Comparison of ENCODE assay signal across 28 cellular contexts in the genomic region with DNA sequence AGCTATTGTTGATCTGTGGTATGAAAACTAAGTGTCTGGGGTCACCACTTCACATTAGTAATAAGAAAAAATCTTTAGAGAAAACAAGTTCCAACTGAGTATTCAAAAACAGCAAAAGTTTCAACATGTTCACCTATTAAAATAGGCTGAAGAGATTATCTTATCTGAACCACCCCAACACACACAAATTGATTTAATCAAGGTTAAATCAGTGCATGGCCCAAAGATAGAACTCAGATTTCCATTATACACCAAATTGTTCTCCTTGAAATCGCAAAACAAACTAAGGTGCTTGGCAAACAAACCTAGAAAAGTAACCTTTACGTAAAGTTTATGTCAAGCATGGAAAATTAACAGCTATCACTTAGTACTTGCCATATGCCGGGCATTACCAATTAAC.
"Had no signal": no experiment of that assay in that cellular context is flagged by ENCODE, and none has a peak within 500 bp of the region (broad histone marks: within the 10 kb centered on the region; RNA-seq: fewer than 3 reads in every experiment).

No MANE protein-coding gene starts in this region.

- H3K27ac Mint-ChIP-seq: naive thymus-derived CD4-positive, alpha-beta T cell; natural killer cell treated with Interleukin-12 subunit alpha and Interleukin-12 subunit beta and Interleukin-15 and Interleukin-18, amount 100 ng/mL, for 72 hours; progenitor cell of endocrine pancreas; stimulated activated naive B cell treated with anti-CD40 and anti-IgM and Interleukin-4, amounts not matched to agents 10 μg/mL and 1 μg/mL and 100 μg/mL, for 72 hours had no signal

- H3K9me3 Mint-ChIP-seq: naive thymus-derived CD4-positive, alpha-beta T cell; natural killer cell treated with Interleukin-12 subunit alpha and Interleukin-12 subunit beta and Interleukin-15 and Interleukin-18, amount 100 ng/mL, for 72 hours; stimulated activated naive B cell treated with anti-CD40 and anti-IgM and Interleukin-4, amounts not matched to agents 10 μg/mL and 1 μg/mL and 100 μg/mL, for 72 hours had no signal

- H3K27ac ChIP-seq: left lung, ovary, right atrium auricular region, skin epidermis, stomach, testis, thyroid gland, transverse colon, upper lobe of left lung had no signal

- H3K4me3 Mint-ChIP-seq: naive thymus-derived CD4-positive, alpha-beta T cell; natural killer cell treated with Interleukin-12 subunit alpha and Interleukin-12 subunit beta and Interleukin-15 and Interleukin-18, amount 100 ng/mL, for 72 hours; stimulated activated naive B cell treated with anti-CD40 and anti-IgM and Interleukin-4, amounts not matched to agents 10 μg/mL and 1 μg/mL and 100 μg/mL, for 72 hours had no signal

- H3K4me1 Mint-ChIP-seq: stimulated activated naive B cell treated with anti-CD40 and anti-IgM and Interleukin-4, amounts not matched to agents 10 μg/mL and 1 μg/mL and 100 μg/mL, for 72 hours had no signal

- H3K27me3 ChIP-seq: left lung, ovary, right atrium auricular region, stomach, testis, thyroid gland, transverse colon, upper lobe of left lung had no signal

- DNase-seq: hippocampal formation; kidney glomerular epithelial cell; left cardiac atrium; left lung; mesendoderm; midbrain; mucosa of descending colon; naive thymus-derived CD4-positive, alpha-beta T cell; ovary; stimulated activated CD4-positive, alpha-beta T cell treated with anti-CD3 and anti-CD28 coated beads, Interleukin-12 subunit alpha, Interleukin-12 subunit beta, amount 100 ng/mL, for 4 hours; stimulated activated CD4-positive, alpha-beta T cell treated with anti-CD3 and anti-CD28 coated beads, Interleukin-15, amount 100 ng/mL, for 24 hours; stimulated activated CD4-positive, alpha-beta T cell treated with anti-CD3 and anti-CD28 coated beads, Interleukin-2, amount 100 ng/mL, for 24 hours; stimulated activated CD4-positive, alpha-beta T cell treated with anti-CD3 and anti-CD28 coated beads, Interleukin-4, amount 100 ng/mL, for 1 hour; stimulated activated naive B cell treated with anti-CD40 and anti-IgM and Interleukin-4, amounts not matched to agents 10 μg/mL and 1 μg/mL and 100 μg/mL, for 72 hours; stimulated activated naive CD8-positive, alpha-beta T cell treated with anti-CD3 and anti-CD28 coated beads, Interleukin-15, Interleukin-2, amounts not matched to agents 100 U/mL and 50 U/mL, for 24 hours; stomach; testis; thyroid gland; transverse colon had no signal

- H3K4me1 ChIP-seq: left lung, right atrium auricular region, stomach, testis, thyroid gland, transverse colon, upper lobe of left lung had no signal

- H3K4me3 ChIP-seq: left lung, lung, mucosa of descending colon, ovary, right atrium auricular region, skin epidermis, stomach, testis, thyroid gland, transverse colon, upper lobe of left lung had no signal

- H3K27me3 Mint-ChIP-seq: naive thymus-derived CD4-positive, alpha-beta T cell; natural killer cell treated with Interleukin-12 subunit alpha and Interleukin-12 subunit beta and Interleukin-15 and Interleukin-18, amount 100 ng/mL, for 72 hours; progenitor cell of endocrine pancreas; stimulated activated naive B cell treated with anti-CD40 and anti-IgM and Interleukin-4, amounts not matched to agents 10 μg/mL and 1 μg/mL and 100 μg/mL, for 72 hours had no signal

- ATAC-seq: left cardiac atrium; left lung; mucosa of descending colon; naive thymus-derived CD4-positive, alpha-beta T cell; natural killer cell treated with Interleukin-12 subunit alpha and Interleukin-12 subunit beta and Interleukin-15 and Interleukin-18, amount 100 ng/mL, for 72 hours; sciatic nerve; stimulated activated naive B cell treated with anti-CD40 and anti-IgM and Interleukin-4, amounts not matched to agents 10 μg/mL and 1 μg/mL and 100 μg/mL, for 72 hours; stimulated activated naive CD8-positive, alpha-beta T cell treated with anti-CD3 and anti-CD28 coated beads, Interleukin-15, Interleukin-2, amounts not matched to agents 100 U/mL and 50 U/mL, for 24 hours had no signal

- H3K36me3 ChIP-seq: ovary, thyroid gland had no signal

- FAIRE-seq: keratinocyte, urothelium cell line had no signal

- H3K9me3 ChIP-seq: left lung, mucosa of descending colon, ovary, right atrium auricular region, stomach, testis, thyroid gland, transverse colon, upper lobe of left lung had no signal
